In the genomic region with DNA sequence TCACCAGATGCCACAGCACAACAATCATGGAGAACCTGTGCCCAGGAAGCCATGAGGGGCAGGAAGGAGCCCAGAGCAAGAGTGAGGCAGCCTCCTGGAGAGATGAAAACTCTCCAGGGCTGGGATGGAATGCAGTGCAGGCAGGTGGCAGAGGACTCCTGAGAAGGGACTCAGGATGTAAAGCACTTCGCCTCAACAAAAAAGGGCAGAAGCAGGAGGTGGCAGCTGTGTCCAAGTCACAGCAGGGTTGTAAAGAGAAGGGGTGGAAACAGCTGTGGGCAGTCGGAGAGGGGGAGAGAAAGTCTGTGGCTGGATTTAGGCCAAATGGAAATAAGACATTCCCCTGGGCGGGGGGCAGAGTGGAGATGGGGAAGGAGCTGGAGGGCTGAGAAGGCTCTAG, we compare ENCODE assay signal across 19 cellular contexts. TPM values are rescaled to one million over a fixed set of nuclear protein-coding genes. Genes with fewer than 3 reads are reported as not detected.
"Had no signal": no experiment of that assay in that cellular context is flagged by ENCODE, and none has a peak within 500 bp of the region (broad histone marks: within the 10 kb centered on the region; RNA-seq: fewer than 3 reads in every experiment).

No MANE protein-coding gene starts in this region.

- DNase-seq: activated CD4-positive, alpha-beta T cell treated with anti-CD3 and anti-CD28 coated beads for 36 hours; activated CD8-positive, alpha-beta memory T cell treated with anti-CD3 and anti-CD28 coated beads, Interleukin-2, amount 50 U/mL, for 48 hours; activated CD8-positive, alpha-beta T cell treated with anti-CD3 and anti-CD28 coated beads, Interleukin-2, amount 10 ng/mL, durations not matched to agents 7 days and 5 days; activated naive CD4-positive, alpha-beta T cell treated with Interleukin-2 at 50 U/mL for 16 hours; central memory CD4-positive, alpha-beta T cell; effector CD4-positive, alpha-beta T cell; foreskin melanocyte; heart left ventricle; islet precursor cell; natural killer cell; stimulated activated CD4-positive, alpha-beta T cell treated with anti-CD3 and anti-CD28 coated beads, Interleukin-15, amount 100 ng/mL, for 24 hours; stimulated activated CD4-positive, alpha-beta T cell treated with anti-CD3 and anti-CD28 coated beads, Interleukin-4, amount 100 ng/mL, for 4 hours; T1000 had no signal

- H3K27ac Mint-ChIP-seq: activated CD4-positive, alpha-beta T cell treated with anti-CD3 and anti-CD28 coated beads for 36 hours; activated CD8-positive, alpha-beta T cell treated with anti-CD3 and anti-CD28 coated beads, Interleukin-2, amount 10 ng/mL, durations not matched to agents 7 days and 5 days; activated T-helper 1 cell treated with anti-CD3 and anti-CD28 coated beads, Interleukin-12 subunit alpha, Interleukin-12 subunit beta, Interleukin-2, Interleukin-4 antibody, amounts not matched to agents 30 ng/mL and 10 ng/mL and 1 ng/mL, durations not matched to agents 14 hours and 24 hours and 36 hours; memory B cell; natural killer cell had no signal

- H3K9me3 Mint-ChIP-seq: activated T-helper 1 cell treated with anti-CD3 and anti-CD28 coated beads, Interleukin-12 subunit alpha, Interleukin-12 subunit beta, Interleukin-2, Interleukin-4 antibody, amounts not matched to agents 30 ng/mL and 10 ng/mL and 1 ng/mL, durations not matched to agents 14 hours and 24 hours and 36 hours; memory B cell; natural killer cell had no signal

- H3K27me3 ChIP-seq: heart left ventricle, ovary had no signal

- H3K4me3 ChIP-seq: coronary artery, heart left ventricle, ovary had no signal

- H3K36me3 ChIP-seq: ovary had no signal

- H3K4me1 Mint-ChIP-seq: activated CD4-positive, alpha-beta T cell treated with anti-CD3 and anti-CD28 coated beads for 36 hours; memory B cell; natural killer cell had no signal

- H3K36me3 Mint-ChIP-seq: natural killer cell had no signal

- H3K27ac ChIP-seq: coronary artery, ovary had no signal

- H3K27me3 Mint-ChIP-seq: activated CD4-positive, alpha-beta T cell treated with anti-CD3 and anti-CD28 coated beads for 36 hours had no signal

- H3K9me3 ChIP-seq: heart left ventricle, ovary had no signal

- H3K4me3 Mint-ChIP-seq: activated CD4-positive, alpha-beta T cell treated with anti-CD3 and anti-CD28 coated beads for 36 hours; activated CD8-positive, alpha-beta T cell treated with anti-CD3 and anti-CD28 coated beads, Interleukin-2, amount 10 ng/mL, durations not matched to agents 7 days and 5 days; activated T-helper 1 cell treated with anti-CD3 and anti-CD28 coated beads, Interleukin-12 subunit alpha, Interleukin-12 subunit beta, Interleukin-2, Interleukin-4 antibody, amounts not matched to agents 30 ng/mL and 10 ng/mL and 1 ng/mL, durations not matched to agents 14 hours and 24 hours and 36 hours; memory B cell; natural killer cell had no signal

- ATAC-seq: activated CD4-positive, alpha-beta T cell treated with anti-CD3 and anti-CD28 coated beads for 36 hours; activated CD8-positive, alpha-beta T cell treated with anti-CD3 and anti-CD28 coated beads, Interleukin-2, amount 10 ng/mL, durations not matched to agents 7 days and 5 days; heart left ventricle; left lobe of liver; natural killer cell had no signal

RNA-seq across cellular contexts. Expression of a gene that starts 34.9 kb away (rescaled TPM):
- total RNA-seq: activated CD8-positive, alpha-beta T cell treated with anti-CD3 and anti-CD28 coated beads, Interleukin-2, amount 10 ng/mL, durations not matched to agents 7 days and 5 days; urinary bladder had no signal
